Comparison of ENCODE assay signal across 34 cellular contexts in genomic region chr11:124569697-124570096, GRCh38. TPM values are rescaled to one million over a fixed set of nuclear protein-coding genes. Genes with fewer than 3 reads are reported as not detected.
"Had no signal": no experiment of that assay in that cellular context is flagged by ENCODE, and none has a peak within 500 bp of the region (broad histone marks: within the 10 kb centered on the region; RNA-seq: fewer than 3 reads in every experiment).

Gene OR8A1 (plus strand): TSS chr11:124569997. CDS start chr11:124570120, 123 bp downstream.

- DNase-seq: Kasumi-1, MG63, NCI-H1048, NCI-H1092 treated with DMSO at 0.1 percent for 48 hours, NCI-H1105 treated with DMSO at 0.1 percent for 48 hours, NCI-H1417, NCI-H1436, NCI-H146, NCI-H1694, NCI-H187, NCI-H1930, NCI-H2029 treated with DMSO at 0.1 percent for 48 hours, NCI-H2081 treated with DMSO at 0.1 percent for 48 hours, NCI-H2107, NCI-H2171, NCI-H226, NCI-H446 treated with DMSO at 0.1 percent for 48 hours, NCI-H510A, NCI-H524, NCI-H526, NCI-H69, NCI-H748 treated with DMSO at 0.1 percent for 48 hours, NCI-H82, OCI-M1, PC-3, Peyer's patch, Right ventricle myocardium superior, RPMI8226, SHP77 treated with DMSO at 0.1 percent for 48 hours, SK-N-SH, SW 1271, T-helper 1 cell had no signal

- H3K4me1 ChIP-seq: Peyer's patch, SJSA1 had no signal

- H3K27ac ChIP-seq: Peyer's patch, SJSA1 had no signal

- H3K4me3 ChIP-seq: MG63, Peyer's patch, SJSA1 had no signal

- H3K9me2 ChIP-seq: SK-N-SH had no signal

- H3K36me3 ChIP-seq: MG63, Peyer's patch, SJSA1 had no signal

- H3K27me3 ChIP-seq: MG63, Peyer's patch, SJSA1 had no signal

- H3K9ac ChIP-seq: SK-N-SH had no signal

- H3K4me2 ChIP-seq: SK-N-SH had no signal

- H3K9me3 ChIP-seq: MG63, Peyer's patch, SJSA1, SK-N-SH had no signal

- ATAC-seq: PC-3 had no signal

RNA-seq across cellular contexts. Expression of gene OR8A1, which starts in this region (rescaled TPM):
- total RNA-seq: M059J, Peyer's patch, Right ventricle myocardium superior, SJSA1 had no signal
- polyA plus RNA-seq: SK-N-SH had no signal
